In genomic region chrX:154399527-154400368, GRCh38 we compare ENCODE assay signal across 8 cellular contexts. TPM values are rescaled to one million over a fixed set of nuclear protein-coding genes. Genes with fewer than 3 reads are reported as not detected.
DNase-seq lines count a peak whose midpoint lies in the region; ATAC-seq and TF ChIP-seq lines count a peak whose summit lies in the region.

No MANE protein-coding gene starts in this region.

- H3K36me3 ChIP-seq in ascending aorta (peaks cover 10 to 16% of the 10 kb centered on the region in 2 donors), lower lobe of right lung (peaks cover 27% of the 10 kb centered on the region)

- TF ChIP-seq CTCF in ascending aorta (IDR thresholded peaks at IDR 0.05) = no peak
- TF ChIP-seq CTCF in lower lobe of right lung (IDR thresholded peaks at IDR 0.05) = no peak

- H3K9me3 ChIP-seq in ascending aorta = no peaks in the 10 kb centered on the region
- H3K9me3 ChIP-seq in lower lobe of right lung = no peaks in the 10 kb centered on the region

- DNase-seq in stimulated activated CD4-positive, alpha-beta T cell treated with anti-CD3 and anti-CD28 coated beads, Interleukin-1b, Interleukin-23, amount 100 ng/mL, for 48 hours = peak; percentile 37
- DNase-seq in stimulated activated CD4-positive, alpha-beta T cell treated with anti-CD3 and anti-CD28 coated beads, Interleukin-4, amount 100 ng/mL, for 4 hours = no peak
- DNase-seq in ascending aorta (ENCODE audit: low spot score in 2 of 2) (peak in 1 of 2 donors; percentile 57), lower lobe of right lung (no peak), NCI-H2171 (lab: John Stamatoyannopoulos, UW) (no peak), NCI-H2107 treated with DMSO at 0.1 percent for 48 hours (lab: John Stamatoyannopoulos, UW; ENCODE audit: unreplicated experiment) (no peak), iPS-NIHi7 (ENCODE audit: extremely low spot score) (no peak)

- H3K4me3 ChIP-seq in ascending aorta (peak overlapping the region; percentile 56 to 91), lower lobe of right lung (peak overlapping the region; percentile 74)

- H3K4me1 ChIP-seq in ascending aorta (peaks cover 0 to 9% of the 10 kb centered on the region in 2 donors), lower lobe of right lung (peaks cover 14% of the 10 kb centered on the region)

- intact Hi-C loops in ascending aorta (cut with DNase I) = no loop called here
- intact Hi-C loops in lower lobe of right lung (cut with DNase I) = no loop called here

- ATAC-seq in lower lobe of right lung (no peak), GM18520 (IDR thresholded peaks at IDR 0.05; ENCODE audit: unreplicated experiment) (no peak)

- H3K27me3 ChIP-seq in ascending aorta (no peaks in the 10 kb centered on the region), lower lobe of right lung (ENCODE audit: low read depth) (no peaks in the 10 kb centered on the region)

- H3K27ac ChIP-seq in ascending aorta (peak overlapping the region; percentile 94 to 97), lower lobe of right lung (peak overlapping the region; percentile 99)

RNA-seq across cellular contexts. Expression of gene RPL10, which starts 1.6 kb away (rescaled TPM):
- total RNA-seq in ascending aorta = 4,298 TPM
- 2,678 TPM for total RNA-seq in lower lobe of right lung

RNA-seq across cellular contexts. Expression of gene DNASE1L1, which starts 9.3 kb away (rescaled TPM):
- 52.5 TPM for total RNA-seq in ascending aorta
- 36.1 TPM for total RNA-seq in lower lobe of right lung

RNA-seq across cellular contexts. Expression of gene TAFAZZIN, which starts 11.6 kb away (rescaled TPM):
- total RNA-seq in ascending aorta (33.4 TPM), lower lobe of right lung (47.8 TPM)

RNA-seq across cellular contexts. Expression of gene EMD, which starts 20.7 kb away (rescaled TPM):
- total RNA-seq in ascending aorta = 86.3 TPM
- total RNA-seq in lower lobe of right lung = 50.9 TPM

RNA-seq across cellular contexts. Expression of gene FLNA, which starts 25.3 kb away (rescaled TPM):
- 6,152 TPM for total RNA-seq in ascending aorta
- 1,080 TPM for total RNA-seq in lower lobe of right lung
